1 cellular context compared by ENCODE assay signal in genomic region chr2:209671280-209671679, GRCh38.
TF ChIP-seq lines count a peak whose summit lies in the region.

No MANE protein-coding gene starts in this region.

TF ChIP-seq in GM23338, 12 proteins besides CTCF, POLR2A, EP300 and RAD21 (continued from another document):
- TF ChIP-seq ZNF462 (CRISPR knock-in tag; IDR thresholded peaks at IDR 0.05) (no peak), NANOG (IDR thresholded peaks at IDR 0.05; ENCODE audit: borderline replicate concordance) (no peak), JUNB (IDR thresholded peaks at IDR 0.05; ENCODE audit: unreplicated experiment) (no peak), ETS1 (IDR thresholded peaks at IDR 0.05) (no peak)
- TF ChIP-seq, protein P1, sequence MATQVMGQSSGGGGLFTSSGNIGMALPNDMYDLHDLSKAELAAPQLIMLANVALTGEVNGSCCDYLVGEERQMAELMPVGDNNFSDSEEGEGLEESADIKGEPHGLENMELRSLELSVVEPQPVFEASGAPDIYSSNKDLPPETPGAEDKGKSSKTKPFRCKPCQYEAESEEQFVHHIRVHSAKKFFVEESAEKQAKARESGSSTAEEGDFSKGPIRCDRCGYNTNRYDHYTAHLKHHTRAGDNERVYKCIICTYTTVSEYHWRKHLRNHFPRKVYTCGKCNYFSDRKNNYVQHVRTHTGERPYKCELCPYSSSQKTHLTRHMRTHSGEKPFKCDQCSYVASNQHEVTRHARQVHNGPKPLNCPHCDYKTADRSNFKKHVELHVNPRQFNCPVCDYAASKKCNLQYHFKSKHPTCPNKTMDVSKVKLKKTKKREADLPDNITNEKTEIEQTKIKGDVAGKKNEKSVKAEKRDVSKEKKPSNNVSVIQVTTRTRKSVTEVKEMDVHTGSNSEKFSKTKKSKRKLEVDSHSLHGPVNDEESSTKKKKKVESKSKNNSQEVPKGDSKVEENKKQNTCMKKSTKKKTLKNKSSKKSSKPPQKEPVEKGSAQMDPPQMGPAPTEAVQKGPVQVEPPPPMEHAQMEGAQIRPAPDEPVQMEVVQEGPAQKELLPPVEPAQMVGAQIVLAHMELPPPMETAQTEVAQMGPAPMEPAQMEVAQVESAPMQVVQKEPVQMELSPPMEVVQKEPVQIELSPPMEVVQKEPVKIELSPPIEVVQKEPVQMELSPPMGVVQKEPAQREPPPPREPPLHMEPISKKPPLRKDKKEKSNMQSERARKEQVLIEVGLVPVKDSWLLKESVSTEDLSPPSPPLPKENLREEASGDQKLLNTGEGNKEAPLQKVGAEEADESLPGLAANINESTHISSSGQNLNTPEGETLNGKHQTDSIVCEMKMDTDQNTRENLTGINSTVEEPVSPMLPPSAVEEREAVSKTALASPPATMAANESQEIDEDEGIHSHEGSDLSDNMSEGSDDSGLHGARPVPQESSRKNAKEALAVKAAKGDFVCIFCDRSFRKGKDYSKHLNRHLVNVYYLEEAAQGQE (IDR thresholded peaks at IDR 0.05; ENCODE audit: unreplicated experiment), result no peak
TF ChIP-seq in GM23338: peak in this region for 0.
